Comparison of ENCODE assay signal across 1 cellular context in the genomic region with DNA sequence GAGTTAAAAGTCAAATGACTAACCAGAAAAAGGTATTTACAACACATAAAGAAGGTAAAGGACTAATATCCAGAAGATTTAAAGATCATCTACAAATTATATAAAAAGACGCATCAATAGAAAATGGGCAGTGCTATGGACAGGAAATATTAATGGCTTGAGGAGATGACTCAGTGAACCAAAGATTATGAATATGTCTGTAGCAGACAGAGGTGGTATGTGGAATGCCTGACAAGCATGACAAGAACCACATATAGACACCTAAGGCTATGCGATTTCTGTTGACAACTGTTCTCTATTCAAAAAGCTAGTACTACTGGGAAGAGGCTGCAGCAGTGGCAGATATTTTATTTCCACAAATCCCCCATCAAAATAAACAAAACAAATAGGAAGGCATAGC.
TF ChIP-seq lines count a peak whose summit lies in the region.

No MANE protein-coding gene starts in this region.

TF ChIP-seq in GM23338, 12 proteins besides CTCF, POLR2A, EP300 and RAD21 (continued from another document):
- TF ChIP-seq REST (IDR thresholded peaks at IDR 0.05; ENCODE audit: unreplicated experiment) (no peak), ZNF331 (CRISPR knock-in tag; IDR thresholded peaks at IDR 0.05; ENCODE audit: low read depth) (no peak), POLR2AphosphoS5 (IDR thresholded peaks at IDR 0.05; ENCODE audit: low read depth) (no peak), STAT1 (IDR thresholded peaks at IDR 0.05; ENCODE audit: unreplicated experiment) (no peak)
